In the genomic region with DNA sequence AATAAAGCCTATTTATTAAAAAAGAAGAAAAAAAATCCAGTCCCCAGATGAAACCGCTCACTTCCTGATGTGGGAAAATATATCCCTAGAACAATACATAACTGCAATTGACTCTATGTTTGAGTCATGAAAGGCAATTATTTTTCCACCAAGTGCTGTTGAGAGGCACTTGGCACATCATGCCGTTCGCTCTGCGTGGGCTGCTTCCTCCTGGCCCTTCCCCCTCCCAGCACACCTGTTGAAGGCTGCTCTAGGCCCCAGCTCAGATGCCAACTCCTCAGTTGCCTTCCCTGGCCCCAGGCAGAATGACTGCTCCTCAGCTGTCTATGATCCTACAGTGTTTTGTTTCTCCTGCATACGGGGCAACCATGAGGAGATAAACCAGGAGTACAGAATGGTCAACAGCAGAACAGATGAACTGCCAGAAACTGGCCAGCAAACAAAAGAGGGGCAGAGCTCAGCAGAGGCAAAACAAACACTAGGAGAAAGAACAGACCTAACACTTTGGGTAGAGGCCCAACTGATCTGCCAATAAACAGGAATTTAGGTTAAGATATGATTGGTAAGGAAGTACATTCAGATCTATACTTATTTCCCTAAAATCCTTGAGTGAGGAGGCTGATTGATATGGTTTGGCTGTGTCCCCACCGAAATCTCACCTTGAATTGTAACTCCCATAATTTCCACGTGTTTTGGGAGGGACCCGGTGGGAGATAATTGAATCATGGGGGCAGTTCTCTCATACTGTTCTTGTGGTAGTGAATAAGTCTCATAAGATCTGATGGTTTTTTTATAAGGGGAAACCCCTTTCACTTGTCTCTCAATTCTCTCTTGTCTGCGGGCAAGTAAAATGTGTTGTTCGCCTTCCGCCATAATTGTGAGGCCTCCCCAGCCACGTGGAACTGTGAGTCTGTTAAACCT, we compare ENCODE assay signal across 1 cellular context.
A peak's percentile ranks its signal among the peaks of the same experiment; 100 is the strongest.
TF ChIP-seq lines count a peak whose summit lies in the region.

No MANE protein-coding gene starts in this region.

TF ChIP-seq in liver, 16 proteins besides CTCF, POLR2A, EP300 and RAD21 (continued from another document):
- TF ChIP-seq, protein P1, sequence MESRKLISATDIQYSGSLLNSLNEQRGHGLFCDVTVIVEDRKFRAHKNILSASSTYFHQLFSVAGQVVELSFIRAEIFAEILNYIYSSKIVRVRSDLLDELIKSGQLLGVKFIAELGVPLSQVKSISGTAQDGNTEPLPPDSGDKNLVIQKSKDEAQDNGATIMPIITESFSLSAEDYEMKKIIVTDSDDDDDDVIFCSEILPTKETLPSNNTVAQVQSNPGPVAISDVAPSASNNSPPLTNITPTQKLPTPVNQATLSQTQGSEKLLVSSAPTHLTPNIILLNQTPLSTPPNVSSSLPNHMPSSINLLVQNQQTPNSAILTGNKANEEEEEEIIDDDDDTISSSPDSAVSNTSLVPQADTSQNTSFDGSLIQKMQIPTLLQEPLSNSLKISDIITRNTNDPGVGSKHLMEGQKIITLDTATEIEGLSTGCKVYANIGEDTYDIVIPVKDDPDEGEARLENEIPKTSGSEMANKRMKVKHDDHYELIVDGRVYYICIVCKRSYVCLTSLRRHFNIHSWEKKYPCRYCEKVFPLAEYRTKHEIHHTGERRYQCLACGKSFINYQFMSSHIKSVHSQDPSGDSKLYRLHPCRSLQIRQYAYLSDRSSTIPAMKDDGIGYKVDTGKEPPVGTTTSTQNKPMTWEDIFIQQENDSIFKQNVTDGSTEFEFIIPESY (IDR thresholded peaks at IDR 0.05) = peak; percentile 48
- TF ChIP-seq HNF4A (conservative IDR thresholded peaks at IDR 0.05) (peak in 1 of 2 donors; percentile 60), RXRA (IDR thresholded peaks at IDR 0.05) (peak in 1 of 2 donors; percentile 49), YY1 (IDR thresholded peaks at IDR 0.05) (peak; percentile 70), HNF4G (IDR thresholded peaks at IDR 0.05) (no peak), TAF1 (conservative IDR thresholded peaks at IDR 0.05) (no peak)
- TF ChIP-seq, protein P2, sequence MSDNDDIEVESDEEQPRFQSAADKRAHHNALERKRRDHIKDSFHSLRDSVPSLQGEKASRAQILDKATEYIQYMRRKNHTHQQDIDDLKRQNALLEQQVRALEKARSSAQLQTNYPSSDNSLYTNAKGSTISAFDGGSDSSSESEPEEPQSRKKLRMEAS (IDR thresholded peaks at IDR 0.05) = no peak
TF ChIP-seq in liver: peak in this region for 8.
